Comparison of ENCODE assay signal across 8 cellular contexts in genomic region chr16:19168173-19169080, GRCh38.
DNase-seq lines count a peak whose midpoint lies in the region; ATAC-seq and TF ChIP-seq lines count a peak whose summit lies in the region.

SYT17 (plus strand) TSS chr16:19168240; CDS start chr16:19168647, 407 bp downstream.

- DNase-seq in LoVo (ENCODE audit: low spot score) (peak; percentile 26), anterior cingulate cortex (lab: John Stamatoyannopoulos, UW) (peak in 54 of 58 donors; percentile 9 to 87 (median 54))
- peak; percentile 21 for DNase-seq in stimulated activated naive B cell treated with anti-CD40 and anti-IgM and Interleukin-4, amounts not matched to agents 10 μg/mL and 1 μg/mL and 100 μg/mL, for 72 hours

- peaks cover 7 to 11% of the 10 kb centered on the region in 2 donors for H3K27me3 Mint-ChIP-seq in stimulated activated naive B cell treated with anti-CD40 and anti-IgM and Interleukin-4, amounts not matched to agents 10 μg/mL and 1 μg/mL and 100 μg/mL, for 72 hours

- peaks cover 2% of the 10 kb centered on the region for H3K9me3 ChIP-seq in iPS-18c (ENCODE audit: control insufficient read depth, insufficient read depth, low read length)

- peak within 1 kb of the TSS; percentile 83 for H3K4me3 ChIP-seq in iPS-18c (ENCODE audit: insufficient read depth, low read depth, low read length)

- peaks cover 2 to 4% of the 10 kb centered on the region in 2 donors for H3K9me3 Mint-ChIP-seq in stimulated activated naive B cell treated with anti-CD40 and anti-IgM and Interleukin-4, amounts not matched to agents 10 μg/mL and 1 μg/mL and 100 μg/mL, for 72 hours

- H3K27ac Mint-ChIP-seq in stimulated activated naive B cell treated with anti-CD40 and anti-IgM and Interleukin-4, amounts not matched to agents 10 μg/mL and 1 μg/mL and 100 μg/mL, for 72 hours, result peak within 1 kb of the TSS; percentile 75

- H3K36me3 Mint-ChIP-seq in stimulated activated naive B cell treated with anti-CD40 and anti-IgM and Interleukin-4, amounts not matched to agents 10 μg/mL and 1 μg/mL and 100 μg/mL, for 72 hours, result peaks cover under 1 to 10% of the 10 kb centered on the region in 2 donors

- peaks cover 5 to 8% of the 10 kb centered on the region in 2 donors for H3K4me1 Mint-ChIP-seq in stimulated activated naive B cell treated with anti-CD40 and anti-IgM and Interleukin-4, amounts not matched to agents 10 μg/mL and 1 μg/mL and 100 μg/mL, for 72 hours

- H3K4me3 Mint-ChIP-seq in stimulated activated naive B cell treated with anti-CD40 and anti-IgM and Interleukin-4, amounts not matched to agents 10 μg/mL and 1 μg/mL and 100 μg/mL, for 72 hours, result peak within 1 kb of the TSS; percentile 82 to 85

- H3K27ac ChIP-seq in C4-2B, result peak within 1 kb of the TSS; percentile 41

- peak; percentile 31 to 37 for ATAC-seq in stimulated activated naive B cell treated with anti-CD40 and anti-IgM and Interleukin-4, amounts not matched to agents 10 μg/mL and 1 μg/mL and 100 μg/mL, for 72 hours (replicated peaks)
- ATAC-seq in HG02642 (IDR thresholded peaks at IDR 0.05; ENCODE audit: poor library complexity, unreplicated experiment), result no peak
- ATAC-seq in HG03095 (IDR thresholded peaks at IDR 0.05; ENCODE audit: unreplicated experiment), result no peak
- ATAC-seq in GM21825 (IDR thresholded peaks at IDR 0.05; ENCODE audit: unreplicated experiment), result no peak

- no peak for TF ChIP-seq CTCF in C4-2B (conservative IDR thresholded peaks at IDR 0.05)

Comparison
In these comparisons a context has a peak if more than half of its experiments do, and no peak if none do; other contexts are left out.
1. ATAC-seq: peak in stimulated activated naive B cell treated with anti-CD40 and anti-IgM and Interleukin-4, amounts not matched to agents 10 μg/mL and 1 μg/mL and 100 μg/mL, for 72 hours (2 of 2); none in HG02642 (single experiment), HG03095 (single experiment) and GM21825 (single experiment).
2. Peak in every context shown above with its lines, with median percentiles within 50 percentile points of each other: DNase-seq.